In the genomic region with DNA sequence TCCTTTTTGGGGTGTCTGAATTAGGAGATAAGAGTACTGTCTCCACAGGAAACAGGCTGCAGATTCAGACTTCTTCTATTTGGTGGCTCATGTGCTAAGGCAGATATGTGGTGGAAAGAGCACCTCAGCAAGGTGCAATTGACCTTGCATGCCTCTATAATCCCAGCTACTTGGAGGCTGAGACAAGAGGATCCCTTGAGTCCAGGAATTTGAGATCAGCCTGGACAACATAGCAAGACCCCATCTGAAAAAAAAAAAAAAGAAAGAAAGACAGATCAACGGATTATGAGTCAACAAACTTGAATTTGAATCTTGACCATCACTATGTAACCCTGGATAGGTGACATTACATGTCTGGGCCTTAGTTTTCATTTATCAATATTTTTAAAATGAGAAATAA, we compare ENCODE assay signal across 30 cellular contexts.
"Had no signal": no experiment of that assay in that cellular context is flagged by ENCODE, and none has a peak within 500 bp of the region (broad histone marks: within the 10 kb centered on the region; RNA-seq: fewer than 3 reads in every experiment).

No MANE protein-coding gene starts in this region.

- H2AFZ ChIP-seq: hepatocyte had no signal

- H3K36me3 ChIP-seq: colonic mucosa, esophagus muscularis mucosa, esophagus squamous epithelium, gastrocnemius medialis, gastroesophageal sphincter, heart left ventricle, heart right ventricle had no signal

- ATAC-seq: effector memory CD8-positive, alpha-beta T cell; esophagus mucosa; foreskin keratinocyte; gastrocnemius medialis; gastroesophageal sphincter; heart left ventricle; heart right ventricle had no signal

- H3K4me3 ChIP-seq: colonic mucosa, coronary artery, dorsolateral prefrontal cortex, esophagus muscularis mucosa, esophagus squamous epithelium, gastrocnemius medialis, gastroesophageal sphincter, heart left ventricle, heart right ventricle, hepatocyte had no signal

- H3K27ac Mint-ChIP-seq: dendritic cell treated with granulocyte-macrophage colony-stimulating factor and Interleukin-4, amounts not matched to agents 40 ng/mL and 50 ng/mL, for 4 days; effector memory CD8-positive, alpha-beta T cell; endodermal cell had no signal

- H3K27me3 ChIP-seq: colonic mucosa, esophagus muscularis mucosa, foreskin keratinocyte, gastrocnemius medialis, heart left ventricle, heart right ventricle, hepatocyte had no signal

- DNase-seq: colonic mucosa; cortex of kidney; dermis blood vessel endothelial cell; dorsolateral prefrontal cortex; effector CD4-positive, alpha-beta T cell; effector CD8-positive, alpha-beta T cell; effector memory CD4-positive, alpha-beta T cell; effector memory CD8-positive, alpha-beta T cell; endodermal cell; erythroblast; esophagus squamous epithelium; foreskin fibroblast; foreskin keratinocyte; foreskin melanocyte; gastrocnemius medialis; glutamatergic neuron; head of caudate nucleus; heart left ventricle; heart right ventricle had no signal

- FAIRE-seq: colon, endometrium, endothelial cell of umbilical vein, frontal cortex had no signal

- H3K27ac ChIP-seq: colonic mucosa, coronary artery, dorsolateral prefrontal cortex, epithelial cell of prostate, esophagus muscularis mucosa, esophagus squamous epithelium, foreskin keratinocyte, gastrocnemius medialis, gastroesophageal sphincter, heart left ventricle, heart right ventricle, hepatocyte had no signal

- H3K4me1 ChIP-seq: colonic mucosa, esophagus muscularis mucosa, esophagus squamous epithelium, foreskin keratinocyte, gastrocnemius medialis, gastroesophageal sphincter, heart left ventricle, heart right ventricle had no signal

- H3K9me3 ChIP-seq: colonic mucosa, esophagus muscularis mucosa, esophagus squamous epithelium, gastrocnemius medialis, gastroesophageal sphincter, heart left ventricle, heart right ventricle had no signal

- H3K4me2 ChIP-seq: hepatocyte had no signal

- H3K4me3 Mint-ChIP-seq: dendritic cell treated with granulocyte-macrophage colony-stimulating factor and Interleukin-4, amounts not matched to agents 40 ng/mL and 50 ng/mL, for 4 days; effector memory CD8-positive, alpha-beta T cell; endodermal cell had no signal

- H3K79me2 ChIP-seq: hepatocyte had no signal

- H3K9me3 Mint-ChIP-seq: dendritic cell treated with granulocyte-macrophage colony-stimulating factor and Interleukin-4, amounts not matched to agents 40 ng/mL and 50 ng/mL, for 4 days; effector memory CD8-positive, alpha-beta T cell; endodermal cell had no signal
